Comparison of ENCODE assay signal across 10 cellular contexts in genomic region chr1:205293350-205294074, GRCh38. TPM values are rescaled to one million over a fixed set of nuclear protein-coding genes. Genes with fewer than 3 reads are reported as not detected.
A peak's percentile ranks its signal among the peaks of the same experiment; 100 is the strongest.
DNase-seq lines count a peak whose midpoint lies in the region; ATAC-seq, FAIRE-seq and TF ChIP-seq lines count a peak whose summit lies in the region.
"Had no signal": no experiment of that assay in that cellular context is flagged by ENCODE, and none has a peak within 500 bp of the region (broad histone marks: within the 10 kb centered on the region; RNA-seq: fewer than 3 reads in every experiment).

No MANE protein-coding gene starts in this region.

- CTCF ChIA-PET in endothelial cell of umbilical vein (lab: Charles Lee): interaction anchor here (1.2 to 6.9 kb wide), 7 partner anchors 8 to 32 kb away, joined by 3 to 49 read pairs (median 21); partner anchors contain the start of gene NUAK2
- CTCF ChIA-PET in activated CD8-positive, alpha-beta T cell treated with anti-CD3 and anti-CD28 coated beads, Interleukin-2, amount 10 ng/mL, durations not matched to agents 7 days and 5 days (lab: Charles Lee): interaction anchor here (1.0 to 31.0 kb wide), 3 partner anchors 20 to 61 kb away, joined by 3 to 1266 read pairs (median 29); partner anchors contain the start of gene NUAK2

- H3K4me3 ChIP-seq in left ventricle myocardium inferior (no peak overlapping the region), endothelial cell of umbilical vein (replicated peaks in 1 of 3; ENCODE audit: insufficient read depth in 1 of 3, low read depth in 1 of 3, low read length in 3 of 3) (no peak overlapping the region), mucosa of stomach (ENCODE audit: low read length) (no peak overlapping the region), uterus (no peak overlapping the region)

- H2AFZ ChIP-seq in endothelial cell of umbilical vein (ENCODE audit: low read depth, low read length): no peak overlapping the region

- no peaks in the 10 kb centered on the region for H3K9me3 Mint-ChIP-seq in activated CD8-positive, alpha-beta T cell treated with anti-CD3 and anti-CD28 coated beads, Interleukin-2, amount 10 ng/mL, durations not matched to agents 7 days and 5 days (ENCODE audit: insufficient read depth)

- no peaks in the 10 kb centered on the region for H3K79me2 ChIP-seq in endothelial cell of umbilical vein (ENCODE audit: control insufficient read depth, insufficient read depth, low read length)

- H3K36me3 ChIP-seq in left ventricle myocardium inferior (no peaks in the 10 kb centered on the region), endothelial cell of umbilical vein (ENCODE audit: control insufficient read depth in 2 of 2, extremely low read depth in 1 of 2, insufficient read depth in 2 of 2, low read length in 2 of 2) (no peaks in the 10 kb centered on the region), mucosa of stomach (ENCODE audit: control insufficient read depth, insufficient read depth, low read length) (no peaks in the 10 kb centered on the region), uterus (no peaks in the 10 kb centered on the region)

- TF ChIP-seq CTCF in left ventricle myocardium inferior (IDR thresholded peaks at IDR 0.05; ENCODE audit: borderline replicate concordance) (no peak), endothelial cell of umbilical vein (IDR thresholded peaks at IDR 0.05; ENCODE audit: extremely low read depth in 1 of 2, insufficient read depth in 1 of 2, low read depth in 1 of 2, low read length in 2 of 2) (no peak), uterus (IDR thresholded peaks at IDR 0.05) (no peak)

- FAIRE-seq in endothelial cell of umbilical vein (lab: Jason Lieb, UNC): no peak

- peak overlapping the region; percentile 68 for H3K27ac ChIP-seq in left ventricle myocardium inferior (replicated peaks)
- H3K27ac ChIP-seq in endothelial cell of umbilical vein (ENCODE audit: insufficient read depth, low read depth, low read length): peak overlapping the region; percentile 61
- peak overlapping the region; percentile 59 to 75 for H3K27ac ChIP-seq in uterus

- H3K27me3 ChIP-seq in left ventricle myocardium inferior (ENCODE audit: low read depth) (no peaks in the 10 kb centered on the region), endothelial cell of umbilical vein (ENCODE audit: control insufficient read depth in 2 of 2, insufficient read depth in 2 of 2, low read length in 2 of 2) (no peaks in the 10 kb centered on the region), mucosa of stomach (ENCODE audit: control insufficient read depth, insufficient read depth, low read length) (no peaks in the 10 kb centered on the region), uterus (no peaks in the 10 kb centered on the region)

- no peak for ATAC-seq in left ventricle myocardium superior
- no peak for ATAC-seq in activated CD8-positive, alpha-beta T cell treated with anti-CD3 and anti-CD28 coated beads, Interleukin-2, amount 10 ng/mL, durations not matched to agents 7 days and 5 days
- ATAC-seq: activated CD8-positive, alpha-beta memory T cell treated with anti-CD3 and anti-CD28 coated beads, Interleukin-2, amount 10 ng/mL, durations not matched to agents 7 days and 5 days had no signal

- peaks cover 30% of the 10 kb centered on the region for H3K27me3 Mint-ChIP-seq in activated CD8-positive, alpha-beta T cell treated with anti-CD3 and anti-CD28 coated beads, Interleukin-2, amount 10 ng/mL, durations not matched to agents 7 days and 5 days (ENCODE audit: low read depth)

- H3K9me3 ChIP-seq in left ventricle myocardium inferior (replicated peaks) (no peaks in the 10 kb centered on the region), endothelial cell of umbilical vein (replicated peaks; ENCODE audit: control insufficient read depth, insufficient read depth, low read length) (no peaks in the 10 kb centered on the region), mucosa of stomach (ENCODE audit: control insufficient read depth, low read length) (no peaks in the 10 kb centered on the region), uterus (no peaks in the 10 kb centered on the region)

- H3K36me3 Mint-ChIP-seq in activated CD8-positive, alpha-beta T cell treated with anti-CD3 and anti-CD28 coated beads, Interleukin-2, amount 10 ng/mL, durations not matched to agents 7 days and 5 days (ENCODE audit: low read depth): no peaks in the 10 kb centered on the region
- H3K36me3 Mint-ChIP-seq: activated CD8-positive, alpha-beta memory T cell treated with anti-CD3 and anti-CD28 coated beads, Interleukin-2, amount 10 ng/mL, durations not matched to agents 7 days and 5 days had no signal

- H3K4me3 Mint-ChIP-seq in activated CD8-positive, alpha-beta T cell treated with anti-CD3 and anti-CD28 coated beads, Interleukin-2, amount 10 ng/mL, durations not matched to agents 7 days and 5 days: no peak overlapping the region
- H3K4me3 Mint-ChIP-seq: activated CD8-positive, alpha-beta memory T cell treated with anti-CD3 and anti-CD28 coated beads, Interleukin-2, amount 10 ng/mL, durations not matched to agents 7 days and 5 days had no signal

- H3K9ac ChIP-seq in endothelial cell of umbilical vein (replicated peaks; ENCODE audit: extremely low read depth, insufficient read depth, low read length) (no peak overlapping the region), mucosa of stomach (ENCODE audit: low read length) (peak overlapping the region; percentile 14)

- H3K4me2 ChIP-seq in endothelial cell of umbilical vein (ENCODE audit: insufficient read depth, low read length): no peak overlapping the region

- H3K4me1 ChIP-seq in left ventricle myocardium inferior (peaks cover 16% of the 10 kb centered on the region), endothelial cell of umbilical vein (ENCODE audit: control insufficient read depth, extremely low read depth, insufficient read depth, low read length) (peaks cover 27% of the 10 kb centered on the region), mucosa of stomach (ENCODE audit: control insufficient read depth, insufficient read depth, low read length) (peaks cover 5% of the 10 kb centered on the region), uterus (peaks cover 0 to 6% of the 10 kb centered on the region in 2 donors)

- intact Hi-C loops in left ventricle myocardium inferior (cut with micrococcal nuclease) (no loop called here), left ventricle myocardium superior (cut with micrococcal nuclease) (no loop called here), endothelial cell of umbilical vein (cut with micrococcal nuclease) (loop anchor here (1.0 kb wide), 2 partner anchors 9 to 28 kb away; partner anchors contain the start of gene NUAK2), uterus (cut with DNase I; ENCODE audit: low total_unique reads) (no loop called here)

- DNase-seq in left ventricle myocardium inferior (no peak), left ventricle myocardium superior (no peak), endothelial cell of umbilical vein (ENCODE audit: low read depth, low spot score) (no peak), uterus (no peak), Kasumi-1 (lab: John Stamatoyannopoulos, UW) (no peak)
- no peak for DNase-seq in stimulated activated CD4-positive, alpha-beta T cell treated with anti-CD3 and anti-CD28 coated beads, Interleukin-4, amount 100 ng/mL, for 1 hour
- DNase-seq in activated CD8-positive, alpha-beta T cell treated with anti-CD3 and anti-CD28 coated beads, Interleukin-2, amount 10 ng/mL, durations not matched to agents 7 days and 5 days: no peak
- DNase-seq: activated CD8-positive, alpha-beta memory T cell treated with anti-CD3 and anti-CD28 coated beads, Interleukin-2, amount 10 ng/mL, durations not matched to agents 7 days and 5 days; stimulated activated naive CD4-positive, alpha-beta T cell had no signal

- H3K4me1 Mint-ChIP-seq in activated CD8-positive, alpha-beta T cell treated with anti-CD3 and anti-CD28 coated beads, Interleukin-2, amount 10 ng/mL, durations not matched to agents 7 days and 5 days (ENCODE audit: low read depth): peaks cover 23% of the 10 kb centered on the region

- no peaks in the 10 kb centered on the region for H4K20me1 ChIP-seq in endothelial cell of umbilical vein (replicated peaks; ENCODE audit: control insufficient read depth, extremely low read depth, insufficient read depth, low read length)

- POLR2A ChIA-PET in endothelial cell of umbilical vein (lab: Charles Lee): interaction anchor here (1.1 to 1.7 kb wide), 3 partner anchors 9 to 24 kb away, joined by 4 to 9 read pairs (median 6); no protein-coding TSS in a partner anchor
- POLR2A ChIA-PET in activated CD8-positive, alpha-beta T cell treated with anti-CD3 and anti-CD28 coated beads, Interleukin-2, amount 10 ng/mL, durations not matched to agents 7 days and 5 days (lab: Charles Lee): interaction anchor here (0.6 kb wide), 1 partner anchor 38 kb away, joined by 3 read pairs; no protein-coding TSS in a partner anchor

- H3K9me1 ChIP-seq in endothelial cell of umbilical vein (replicated peaks; ENCODE audit: control insufficient read depth, extremely low read depth, insufficient read depth, low read length): no peaks in the 10 kb centered on the region

- TF ChIP-seq POLR2A in endothelial cell of umbilical vein (IDR thresholded peaks at IDR 0.05; ENCODE audit: low read depth, low read length): no peak
- TF ChIP-seq POLR2A in uterus (IDR thresholded peaks at IDR 0.05): no peak

- no peak overlapping the region for H3K27ac Mint-ChIP-seq in activated CD8-positive, alpha-beta T cell treated with anti-CD3 and anti-CD28 coated beads, Interleukin-2, amount 10 ng/mL, durations not matched to agents 7 days and 5 days
- H3K27ac Mint-ChIP-seq: activated CD8-positive, alpha-beta memory T cell treated with anti-CD3 and anti-CD28 coated beads, Interleukin-2, amount 10 ng/mL, durations not matched to agents 7 days and 5 days had no signal

- dilution Hi-C loops in endothelial cell of umbilical vein (cut with MboI; ENCODE audit: extremely low pct_ligation_motif_present, low sequenced_read_pairs): no loop called here

- BruUV-seq in endothelial cell of umbilical vein (replicated peaks; lab: Mats Ljungman, UMichigan): no TSS peak

TF ChIP-seq in endothelial cell of umbilical vein, 7 proteins besides CTCF, POLR2A, EP300 and RAD21:
- no peak for TF ChIP-seq GATA2 (IDR thresholded peaks at IDR 0.05; ENCODE audit: insufficient read depth, insufficient read length, low read depth, low read length)

RNA-seq across cellular contexts. Expression of gene NUAK2, which starts 28.0 kb away (rescaled TPM):
- total RNA-seq in left ventricle myocardium inferior (0.74 TPM), left ventricle myocardium superior (1.5 TPM), endothelial cell of umbilical vein (2.3 and 2.5 TPM in 2 replicates), uterus (1 to 10 TPM in 2 of 4 donors, under 1 TPM in 1, not detected in 1; 0.73 to 2.0 (median 1.5) TPM)
- 1.5 and 1.8 TPM in 2 replicates for polyA plus RNA-seq in endothelial cell of umbilical vein
- polyA plus RNA-seq in endothelial cell of umbilical vein (2011; cell fraction: cytosol; rRNA removed): 1.1 and 1.3 TPM in 2 replicates
- 1.5 and 1.6 TPM in 2 replicates for polyA plus RNA-seq in endothelial cell of umbilical vein (2011; cell fraction: nucleus; rRNA removed)
- polyA plus RNA-seq in endothelial cell of umbilical vein (2012): 1.3 and 1.4 TPM in 2 replicates
- 2.1 and 2.2 TPM in 2 replicates for polyA minus RNA-seq in endothelial cell of umbilical vein
- polyA minus RNA-seq in endothelial cell of umbilical vein (2011; cell fraction: cytosol; rRNA and poly(A)+ RNA removed): 7.4 TPM
- 1.8 TPM in 2 replicates for polyA minus RNA-seq in endothelial cell of umbilical vein (2011; cell fraction: nucleus; rRNA and poly(A)+ RNA removed)
- 1 to 10 TPM; 1.6 TPM for total RNA-seq in activated CD8-positive, alpha-beta T cell treated with anti-CD3 and anti-CD28 coated beads, Interleukin-2, amount 10 ng/mL, durations not matched to agents 7 days and 5 days
